In genomic region chr21:39382096-39382495, GRCh38 we compare ENCODE assay signal across 7 cellular contexts. TPM values are rescaled to one million over a fixed set of nuclear protein-coding genes. Genes with fewer than 3 reads are reported as not detected.
DNase-seq lines count a peak whose midpoint lies in the region; ATAC-seq, FAIRE-seq and TF ChIP-seq lines count a peak whose summit lies in the region.
"Not testable (repeated sequence)": the region's sequence is repeated elsewhere in the genome, so short reads cannot be mapped to it uniquely, and the experiment has no call there.

No MANE protein-coding gene starts in this region.

- FAIRE-seq in HepG2 (lab: Jason Lieb, UNC) = not testable (repeated sequence)

- 0 out of 2 replicates have a peak overlapping the region, but pooled peaks have one; percentile 88 for H3K4me2 ChIP-seq in HepG2 (ENCODE audit: low read depth, low read length)

- H3K27ac ChIP-seq in CD4-positive, alpha-beta memory T cell (ENCODE audit: low read depth, low read length); HepG2 (ENCODE audit: extremely low read length, insufficient read depth, low read length): not testable (repeated sequence)

- not testable (repeated sequence) for H3K36me3 ChIP-seq in CD4-positive, alpha-beta memory T cell (ENCODE audit: insufficient read depth, low read length); HepG2 (replicated peaks in 1 of 2; ENCODE audit: control insufficient read depth in 1 of 2, insufficient read depth in 2 of 2, low read length in 2 of 2)

- H3K9me3 Mint-ChIP-seq in CD4-positive, alpha-beta memory T cell; IgD-negative memory B cell; activated CD4-positive, alpha-beta T cell treated with anti-CD3 and anti-CD28 coated beads, Interleukin-2, amount 10 ng/mL, durations not matched to agents 24 days and 14 days; activated T-helper 2 cell treated with anti-CD3 and anti-CD28 coated beads, Interferon-gamma antibody, Interleukin-2, Interleukin-4, amounts not matched to agents 10 μg/mL and 5 μg/mL and 100 μg/mL, durations not matched to agents 14 hours and 24 hours and 36 hours; MCF 10A (ENCODE audit: unreplicated experiment); nephron progenitor cell: not testable (repeated sequence)

- not testable (repeated sequence) for TF ChIP-seq EP300 in HepG2 (IDR thresholded peaks at IDR 0.05; ENCODE audit: low read depth in 2 of 2, low read length in 2 of 2); HepG2 (CRISPR knock-in tag; IDR thresholded peaks at IDR 0.05; ENCODE audit: borderline replicate concordance)

- not testable (repeated sequence) for H2AFZ ChIP-seq in HepG2 (ENCODE audit: low read length)

- not testable (repeated sequence) for H4K20me1 ChIP-seq in HepG2 (ENCODE audit: insufficient read depth, low read length)

- not testable (repeated sequence) for ATAC-seq in HepG2

- not testable (repeated sequence) for H3K4me3 ChIP-seq in CD4-positive, alpha-beta memory T cell (ENCODE audit: low read length in 2 of 2); HepG2 (replicated peaks in 1 of 3; ENCODE audit: insufficient read depth in 1 of 3, low read depth in 2 of 3, low read length in 3 of 3)

- not testable (repeated sequence) for H3K9me3 ChIP-seq in CD4-positive, alpha-beta memory T cell (ENCODE audit: control insufficient read depth in 1 of 2, low read length in 2 of 2); HepG2 (ENCODE audit: low read length)

- TF ChIP-seq CTCF in MCF 10A (IDR thresholded peaks at IDR 0.05; ENCODE audit: unreplicated experiment); HepG2 (CRISPR knock-in tag; IDR thresholded peaks at IDR 0.05); nephron progenitor cell (IDR thresholded peaks at IDR 0.05): not testable (repeated sequence)

- not testable (repeated sequence) for H3K27me3 Mint-ChIP-seq in CD4-positive, alpha-beta memory T cell; IgD-negative memory B cell; activated CD4-positive, alpha-beta T cell treated with anti-CD3 and anti-CD28 coated beads, Interleukin-2, amount 10 ng/mL, durations not matched to agents 24 days and 14 days; activated T-helper 2 cell treated with anti-CD3 and anti-CD28 coated beads, Interferon-gamma antibody, Interleukin-2, Interleukin-4, amounts not matched to agents 10 μg/mL and 5 μg/mL and 100 μg/mL, durations not matched to agents 14 hours and 24 hours and 36 hours (ENCODE audit: low read depth); MCF 10A (ENCODE audit: insufficient read depth, unreplicated experiment); nephron progenitor cell (ENCODE audit: low read depth, poor library complexity)

- POLR2A ChIA-PET in CD4-positive, alpha-beta memory T cell (lab: Charles Lee; ENCODE audit: partially characterized antibody) = interaction anchor here (2.8 to 2.9 kb wide), 2 partner anchors 33 to 69 kb away, joined by 27 to 38 read pairs; partner anchors contain the start of genes BRWD1 and HMGN1
- POLR2A ChIA-PET in MCF 10A (lab: Yijun Ruan, JAX) = interaction anchor here (2.5 kb wide), 1 partner anchor 34 kb away, joined by 48 read pairs; the partner anchor contains the start of gene HMGN1
- POLR2A ChIA-PET in HepG2 (lab: Yijun Ruan, JAX) = not testable (repeated sequence)

- intact Hi-C loops in CD4-positive, alpha-beta memory T cell (cut with micrococcal nuclease); activated CD4-positive, alpha-beta T cell treated with anti-CD3 and anti-CD28 coated beads, Interleukin-2, amount 10 ng/mL, durations not matched to agents 24 days and 14 days (cut with micrococcal nuclease); activated T-helper 2 cell treated with anti-CD3 and anti-CD28 coated beads, Interferon-gamma antibody, Interleukin-2, Interleukin-4, amounts not matched to agents 10 μg/mL and 5 μg/mL and 100 μg/mL, durations not matched to agents 14 hours and 24 hours and 36 hours (cut with micrococcal nuclease); MCF 10A (cut with micrococcal nuclease); HepG2 (cut with micrococcal nuclease; ENCODE audit: unreplicated experiment): not testable (repeated sequence)

- TF ChIP-seq RAD21 in HepG2 (CRISPR knock-in tag; IDR thresholded peaks at IDR 0.05) = not testable (repeated sequence)

- not testable (repeated sequence) for H3K9ac ChIP-seq in HepG2 (ENCODE audit: insufficient read depth, low read depth, low read length)

- in situ Hi-C loops in HepG2 (cut with HindIII; ENCODE audit: extremely low pct_ligation_motif_present, low pct_unique_long_range_greater_than_20kb) = not testable (repeated sequence)

- H3K4me1 ChIP-seq in CD4-positive, alpha-beta memory T cell (ENCODE audit: insufficient read depth, low read length) = peaks cover 35% of the 10 kb centered on the region
- peaks cover 46% of the 10 kb centered on the region for H3K4me1 ChIP-seq in HepG2 (ENCODE audit: insufficient read depth, low read length)

- H3K27ac Mint-ChIP-seq in CD4-positive, alpha-beta memory T cell = peak overlapping the region; percentile 5 to 91 (median 64)
- peak overlapping the region; percentile 17 to 79 (median 64) for H3K27ac Mint-ChIP-seq in IgD-negative memory B cell
- not testable (repeated sequence) for H3K27ac Mint-ChIP-seq in activated CD4-positive, alpha-beta T cell treated with anti-CD3 and anti-CD28 coated beads, Interleukin-2, amount 10 ng/mL, durations not matched to agents 24 days and 14 days; activated T-helper 2 cell treated with anti-CD3 and anti-CD28 coated beads, Interferon-gamma antibody, Interleukin-2, Interleukin-4, amounts not matched to agents 10 μg/mL and 5 μg/mL and 100 μg/mL, durations not matched to agents 14 hours and 24 hours and 36 hours; MCF 10A (ENCODE audit: low read depth, unreplicated experiment); nephron progenitor cell

- not testable (repeated sequence) for H3K36me3 Mint-ChIP-seq in CD4-positive, alpha-beta memory T cell; IgD-negative memory B cell; activated CD4-positive, alpha-beta T cell treated with anti-CD3 and anti-CD28 coated beads, Interleukin-2, amount 10 ng/mL, durations not matched to agents 24 days and 14 days (ENCODE audit: low read depth); activated T-helper 2 cell treated with anti-CD3 and anti-CD28 coated beads, Interferon-gamma antibody, Interleukin-2, Interleukin-4, amounts not matched to agents 10 μg/mL and 5 μg/mL and 100 μg/mL, durations not matched to agents 14 hours and 24 hours and 36 hours (ENCODE audit: low read depth); MCF 10A (ENCODE audit: insufficient read depth, unreplicated experiment); nephron progenitor cell (ENCODE audit: low read depth)

- CTCF ChIA-PET in CD4-positive, alpha-beta memory T cell (lab: Charles Lee; ENCODE audit: partially characterized antibody); HepG2 (lab: Yijun Ruan, JAX; ENCODE audit: low intra/inter-chr PET ratio, low total read pairs): not testable (repeated sequence)
- CTCF ChIA-PET in MCF 10A (lab: Yijun Ruan, JAX) = interaction anchor here (0.7 kb wide), 1 partner anchor 12 kb away, joined by 3 read pairs; no protein-coding TSS in a partner anchor

- TF ChIP-seq POLR2A in HepG2 (IDR thresholded peaks at IDR 0.05; ENCODE audit: insufficient read depth in 1 of 2, low read depth in 2 of 2, low read length in 2 of 2) = not testable (repeated sequence)

- not testable (repeated sequence) for H3K27me3 ChIP-seq in CD4-positive, alpha-beta memory T cell (ENCODE audit: insufficient read depth, low read length); HepG2 (ENCODE audit: control insufficient read depth in 1 of 2, insufficient read depth in 2 of 2, low read length in 2 of 2)

- DNase-seq in CD4-positive, alpha-beta memory T cell; activated CD4-positive, alpha-beta T cell treated with anti-CD3 and anti-CD28 coated beads, Interleukin-2, amount 10 ng/mL, durations not matched to agents 24 days and 14 days; activated T-helper 2 cell treated with anti-CD3 and anti-CD28 coated beads, Interferon-gamma antibody, Interleukin-2, Interleukin-4, amounts not matched to agents 10 μg/mL and 5 μg/mL and 100 μg/mL, durations not matched to agents 14 hours and 24 hours and 36 hours (ENCODE audit: low spot score); MCF 10A (ENCODE audit: unreplicated experiment); HepG2 (ENCODE audit: low spot score); nephron progenitor cell: not testable (repeated sequence)

- H3K4me3 Mint-ChIP-seq in CD4-positive, alpha-beta memory T cell = peak overlapping the region; percentile 1 to 77 (median 38)
- H3K4me3 Mint-ChIP-seq in IgD-negative memory B cell = peak overlapping the region; percentile 4 to 75 (median 47)
- H3K4me3 Mint-ChIP-seq in activated CD4-positive, alpha-beta T cell treated with anti-CD3 and anti-CD28 coated beads, Interleukin-2, amount 10 ng/mL, durations not matched to agents 24 days and 14 days = peak overlapping the region; percentile 24
- H3K4me3 Mint-ChIP-seq in activated T-helper 2 cell treated with anti-CD3 and anti-CD28 coated beads, Interferon-gamma antibody, Interleukin-2, Interleukin-4, amounts not matched to agents 10 μg/mL and 5 μg/mL and 100 μg/mL, durations not matched to agents 14 hours and 24 hours and 36 hours (ENCODE audit: low read depth) = peak overlapping the region; percentile 57
- H3K4me3 Mint-ChIP-seq in MCF 10A (ENCODE audit: unreplicated experiment) = peak overlapping the region; percentile 22
- H3K4me3 Mint-ChIP-seq in nephron progenitor cell = peak overlapping the region; percentile 66

- peaks cover 16 to 47% (median 29%) of the 10 kb centered on the region in 4 donors for H3K4me1 Mint-ChIP-seq in CD4-positive, alpha-beta memory T cell
- H3K4me1 Mint-ChIP-seq in IgD-negative memory B cell (peaks cover 15 to 21% (median 18%) of the 10 kb centered on the region in 3 donors), MCF 10A (ENCODE audit: insufficient read depth, unreplicated experiment) (peaks cover 12% of the 10 kb centered on the region), nephron progenitor cell (peaks cover 15% of the 10 kb centered on the region)
- peaks cover 15% of the 10 kb centered on the region for H3K4me1 Mint-ChIP-seq in activated CD4-positive, alpha-beta T cell treated with anti-CD3 and anti-CD28 coated beads, Interleukin-2, amount 10 ng/mL, durations not matched to agents 24 days and 14 days
- H3K4me1 Mint-ChIP-seq in activated T-helper 2 cell treated with anti-CD3 and anti-CD28 coated beads, Interferon-gamma antibody, Interleukin-2, Interleukin-4, amounts not matched to agents 10 μg/mL and 5 μg/mL and 100 μg/mL, durations not matched to agents 14 hours and 24 hours and 36 hours (ENCODE audit: low read depth) = peaks cover 25% of the 10 kb centered on the region

- not testable (repeated sequence) for BruUV-seq in MCF 10A (replicated peaks; lab: Mats Ljungman, UMichigan); HepG2 (replicated peaks; lab: Mats Ljungman, UMichigan)

- WGBS in HepG2 (ENCODE audit: low lambda C conversion rate) = 96% methylated on average over 7 of the region's 7 CpGs

- H3K79me2 ChIP-seq in HepG2 (ENCODE audit: insufficient read depth, low read length) = peaks cover 32% of the 10 kb centered on the region

RNA-seq across cellular contexts. Expression of gene HMGN1, which starts 33.2 kb away (rescaled TPM):
- total RNA-seq in CD4-positive, alpha-beta memory T cell = 100 to 1,000 TPM; 230 to 241 TPM
- 100 to 1,000 TPM; 193 to 358 TPM for polyA plus RNA-seq in CD4-positive, alpha-beta memory T cell
- polyA plus RNA-seq in IgD-negative memory B cell (283 TPM), HepG2 (2011; rRNA removed) (69.2 and 104 TPM in 2 replicates)
- 321 and 339 TPM in 2 replicates for total RNA-seq in activated CD4-positive, alpha-beta T cell treated with anti-CD3 and anti-CD28 coated beads, Interleukin-2, amount 10 ng/mL, durations not matched to agents 24 days and 14 days
- 398 TPM in 2 replicates for total RNA-seq in activated T-helper 2 cell treated with anti-CD3 and anti-CD28 coated beads, Interferon-gamma antibody, Interleukin-2, Interleukin-4, amounts not matched to agents 10 μg/mL and 5 μg/mL and 100 μg/mL, durations not matched to agents 14 hours and 24 hours and 36 hours
- total RNA-seq in MCF 10A (2022) (360 TPM in 2 replicates), HepG2 (2016; rRNA removed; fragmentation: Illumina TruSeq; extraction: Trizol) (286 and 355 TPM in 2 replicates)
- total RNA-seq in HepG2 (2016; cell fraction: cytosol; rRNA removed; fragmentation: Illumina TruSeq; extraction: Trizol; ENCODE audit: low read depth) = 200 and 237 TPM in 2 replicates
- 276 and 350 TPM in 2 replicates for total RNA-seq in HepG2 (2016; cell fraction: insoluble cytoplasmic fraction; rRNA removed; fragmentation: Illumina TruSeq; extraction: Trizol)
- 380 and 392 TPM in 2 replicates for total RNA-seq in HepG2 (2016; cell fraction: membrane; rRNA removed; fragmentation: Illumina TruSeq; extraction: Trizol)
- 162 and 177 TPM in 2 replicates for total RNA-seq in HepG2 (2016; cell fraction: nucleus; rRNA removed; fragmentation: Illumina TruSeq; extraction: Trizol)
- 42.7 and 59.4 TPM in 2 replicates for polyA plus RNA-seq in HepG2 (2011; cell fraction: cytosol; rRNA removed)
- polyA plus RNA-seq in HepG2 (2011; cell fraction: nucleus; rRNA removed) = 60.7 and 86.6 TPM in 2 replicates
- 128 and 194 TPM in 2 replicates for polyA plus RNA-seq in HepG2 (2012)
- polyA plus RNA-seq in HepG2 (2016; cell fraction: cytosol; fragmentation: Illumina TruSeq; extraction: Trizol; ENCODE audit: low read depth) = 295 and 368 TPM in 2 replicates
- 469 and 491 TPM in 2 replicates for polyA plus RNA-seq in HepG2 (2016; cell fraction: insoluble cytoplasmic fraction; fragmentation: Illumina TruSeq; extraction: Trizol; ENCODE audit: low read depth)
- polyA plus RNA-seq in HepG2 (2016; cell fraction: membrane; fragmentation: Illumina TruSeq; extraction: Trizol; ENCODE audit: low read depth) = 426 and 487 TPM in 2 replicates
- polyA plus RNA-seq in HepG2 (2016; cell fraction: nucleus; fragmentation: Illumina TruSeq; extraction: Trizol; ENCODE audit: insufficient read depth, low read depth) = 344 and 363 TPM in 2 replicates
- 17.4 and 49.8 TPM in 2 replicates for polyA minus RNA-seq in HepG2 (2011; rRNA and poly(A)+ RNA removed; ENCODE audit: low replicate concordance)
- polyA minus RNA-seq in HepG2 (2011; cell fraction: cytosol; rRNA and poly(A)+ RNA removed) = 42.5 and 49.1 TPM in 2 replicates
- 49.1 and 49.8 TPM in 2 replicates for polyA minus RNA-seq in HepG2 (2011; cell fraction: nucleus; rRNA and poly(A)+ RNA removed)
